ENCODE assay signal across 1 cellular context in genomic region chr2:101657787-101658186, GRCh38.
TF ChIP-seq lines count a peak whose summit lies in the region.

No MANE protein-coding gene starts in this region.

TF ChIP-seq in HepG2, 621 proteins besides CTCF, POLR2A, EP300 and RAD21 (continued from another document):
- TF ChIP-seq JARID2 (CRISPR knock-in tag; IDR thresholded peaks at IDR 0.05; ENCODE audit: insufficient replicate concordance): no peak
- TF ChIP-seq ZNF431 (CRISPR knock-in tag; IDR thresholded peaks at IDR 0.05; ENCODE audit: borderline replicate concordance, low read depth): no peak
- TF ChIP-seq TP53 (CRISPR knock-in tag; conservative IDR thresholded peaks at IDR 0.05): no peak
- no peak for TF ChIP-seq RXRA (CRISPR knock-in tag; IDR thresholded peaks at IDR 0.05)
- TF ChIP-seq PTBP1 (IDR thresholded peaks at IDR 0.05; ENCODE audit: low read depth, low read length, poor library complexity, severe bottlenecking): no peak
- TF ChIP-seq CENPT (CRISPR knock-in tag; IDR thresholded peaks at IDR 0.05; ENCODE audit: low read depth): no peak
- TF ChIP-seq, protein P1, sequence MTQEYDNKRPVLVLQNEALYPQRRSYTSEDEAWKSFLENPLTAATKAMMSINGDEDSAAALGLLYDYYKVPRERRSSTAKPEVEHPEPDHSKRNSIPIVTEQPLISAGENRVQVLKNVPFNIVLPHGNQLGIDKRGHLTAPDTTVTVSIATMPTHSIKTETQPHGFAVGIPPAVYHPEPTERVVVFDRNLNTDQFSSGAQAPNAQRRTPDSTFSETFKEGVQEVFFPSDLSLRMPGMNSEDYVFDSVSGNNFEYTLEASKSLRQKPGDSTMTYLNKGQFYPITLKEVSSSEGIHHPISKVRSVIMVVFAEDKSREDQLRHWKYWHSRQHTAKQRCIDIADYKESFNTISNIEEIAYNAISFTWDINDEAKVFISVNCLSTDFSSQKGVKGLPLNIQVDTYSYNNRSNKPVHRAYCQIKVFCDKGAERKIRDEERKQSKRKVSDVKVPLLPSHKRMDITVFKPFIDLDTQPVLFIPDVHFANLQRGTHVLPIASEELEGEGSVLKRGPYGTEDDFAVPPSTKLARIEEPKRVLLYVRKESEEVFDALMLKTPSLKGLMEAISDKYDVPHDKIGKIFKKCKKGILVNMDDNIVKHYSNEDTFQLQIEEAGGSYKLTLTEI (CRISPR knock-in tag; conservative IDR thresholded peaks at IDR 0.05): no peak
- TF ChIP-seq, protein P2, sequence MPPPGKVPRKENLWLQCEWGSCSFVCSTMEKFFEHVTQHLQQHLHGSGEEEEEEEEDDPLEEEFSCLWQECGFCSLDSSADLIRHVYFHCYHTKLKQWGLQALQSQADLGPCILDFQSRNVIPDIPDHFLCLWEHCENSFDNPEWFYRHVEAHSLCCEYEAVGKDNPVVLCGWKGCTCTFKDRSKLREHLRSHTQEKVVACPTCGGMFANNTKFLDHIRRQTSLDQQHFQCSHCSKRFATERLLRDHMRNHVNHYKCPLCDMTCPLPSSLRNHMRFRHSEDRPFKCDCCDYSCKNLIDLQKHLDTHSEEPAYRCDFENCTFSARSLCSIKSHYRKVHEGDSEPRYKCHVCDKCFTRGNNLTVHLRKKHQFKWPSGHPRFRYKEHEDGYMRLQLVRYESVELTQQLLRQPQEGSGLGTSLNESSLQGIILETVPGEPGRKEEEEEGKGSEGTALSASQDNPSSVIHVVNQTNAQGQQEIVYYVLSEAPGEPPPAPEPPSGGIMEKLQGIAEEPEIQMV (CRISPR knock-in tag; IDR thresholded peaks at IDR 0.05; ENCODE audit: low read depth): no peak
- TF ChIP-seq HDAC2 (CRISPR knock-in tag; IDR thresholded peaks at IDR 0.05): no peak
- no peak for TF ChIP-seq HOXA5 (CRISPR knock-in tag; IDR thresholded peaks at IDR 0.05)
- TF ChIP-seq, protein P3, sequence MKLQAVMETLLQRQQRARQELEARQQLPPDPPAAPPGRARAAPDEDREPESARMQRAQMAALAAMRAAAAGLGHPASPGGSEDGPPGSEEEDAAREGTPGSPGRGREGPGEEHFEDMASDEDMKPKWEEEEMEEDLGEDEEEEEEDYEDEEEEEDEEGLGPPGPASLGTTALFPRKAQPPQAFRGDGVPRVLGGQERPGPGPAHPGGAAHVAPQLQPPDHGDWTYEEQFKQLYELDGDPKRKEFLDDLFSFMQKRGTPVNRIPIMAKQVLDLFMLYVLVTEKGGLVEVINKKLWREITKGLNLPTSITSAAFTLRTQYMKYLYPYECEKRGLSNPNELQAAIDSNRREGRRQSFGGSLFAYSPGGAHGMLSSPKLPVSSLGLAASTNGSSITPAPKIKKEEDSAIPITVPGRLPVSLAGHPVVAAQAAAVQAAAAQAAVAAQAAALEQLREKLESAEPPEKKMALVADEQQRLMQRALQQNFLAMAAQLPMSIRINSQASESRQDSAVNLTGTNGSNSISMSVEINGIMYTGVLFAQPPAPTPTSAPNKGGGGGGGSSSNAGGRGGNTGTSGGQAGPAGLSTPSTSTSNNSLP (IDR thresholded peaks at IDR 0.05; ENCODE audit: low read depth, low read length): no peak
- no peak for TF ChIP-seq TAF1 (CRISPR knock-in tag; IDR thresholded peaks at IDR 0.05)
- no peak for TF ChIP-seq ZNF75D (CRISPR knock-in tag; IDR thresholded peaks at IDR 0.05; ENCODE audit: borderline replicate concordance)
- no peak for TF ChIP-seq IKZF4 (CRISPR knock-in tag; IDR thresholded peaks at IDR 0.05; ENCODE audit: borderline replicate concordance, low read depth, not compliant biosample characterization)
- no peak for TF ChIP-seq TFAP4 (IDR thresholded peaks at IDR 0.05; ENCODE audit: borderline replicate concordance, low read depth)
- no peak for TF ChIP-seq ZNF264 (CRISPR knock-in tag; IDR thresholded peaks at IDR 0.05)
